ENCODE assay signal across 1 cellular context in the genomic region with DNA sequence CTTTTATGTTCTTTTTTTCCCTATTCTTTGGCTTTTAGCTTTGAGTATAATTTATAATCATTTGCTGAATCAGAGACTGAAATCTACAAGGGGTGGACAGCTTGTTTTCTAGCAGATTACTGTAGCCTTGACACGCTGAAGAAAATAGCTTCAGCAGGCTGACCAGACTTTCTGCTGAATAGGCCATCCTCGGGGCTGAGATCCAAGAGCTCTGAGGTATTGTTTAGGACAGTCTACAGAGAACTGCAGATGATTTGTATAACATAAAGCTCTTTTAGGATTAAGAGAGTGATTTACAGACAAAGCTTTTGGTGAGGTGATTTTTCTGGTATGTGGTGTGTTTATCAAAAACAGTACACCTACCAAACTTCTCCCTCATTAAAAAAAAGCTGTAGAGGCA.
TF ChIP-seq lines count a peak whose summit lies in the region.

No MANE protein-coding gene starts in this region.

TF ChIP-seq in endothelial cell of umbilical vein, 7 proteins besides CTCF, POLR2A, EP300 and RAD21:
- TF ChIP-seq JUN (IDR thresholded peaks at IDR 0.05; ENCODE audit: borderline replicate concordance, insufficient read depth, insufficient read length, low read depth), result no peak
- TF ChIP-seq GATA2 (IDR thresholded peaks at IDR 0.05; ENCODE audit: insufficient read depth, insufficient read length, low read depth, low read length), result no peak
- TF ChIP-seq FOS (IDR thresholded peaks at IDR 0.05; ENCODE audit: borderline replicate concordance, insufficient read depth, low read length), result no peak
- TF ChIP-seq POLR2AphosphoS5 (IDR thresholded peaks at IDR 0.05; ENCODE audit: insufficient read depth, low read depth, low read length), result no peak
- TF ChIP-seq, protein P1, sequence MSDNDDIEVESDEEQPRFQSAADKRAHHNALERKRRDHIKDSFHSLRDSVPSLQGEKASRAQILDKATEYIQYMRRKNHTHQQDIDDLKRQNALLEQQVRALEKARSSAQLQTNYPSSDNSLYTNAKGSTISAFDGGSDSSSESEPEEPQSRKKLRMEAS (IDR thresholded peaks at IDR 0.05; ENCODE audit: insufficient read depth, insufficient read length), result no peak
- TF ChIP-seq EZH2 (IDR thresholded peaks at IDR 0.05; ENCODE audit: borderline replicate concordance, low read depth, low read length, severe bottlenecking), result no peak
- no peak for TF ChIP-seq MYC (IDR thresholded peaks at IDR 0.05; ENCODE audit: low read depth, low read length)
